In the genomic region with DNA sequence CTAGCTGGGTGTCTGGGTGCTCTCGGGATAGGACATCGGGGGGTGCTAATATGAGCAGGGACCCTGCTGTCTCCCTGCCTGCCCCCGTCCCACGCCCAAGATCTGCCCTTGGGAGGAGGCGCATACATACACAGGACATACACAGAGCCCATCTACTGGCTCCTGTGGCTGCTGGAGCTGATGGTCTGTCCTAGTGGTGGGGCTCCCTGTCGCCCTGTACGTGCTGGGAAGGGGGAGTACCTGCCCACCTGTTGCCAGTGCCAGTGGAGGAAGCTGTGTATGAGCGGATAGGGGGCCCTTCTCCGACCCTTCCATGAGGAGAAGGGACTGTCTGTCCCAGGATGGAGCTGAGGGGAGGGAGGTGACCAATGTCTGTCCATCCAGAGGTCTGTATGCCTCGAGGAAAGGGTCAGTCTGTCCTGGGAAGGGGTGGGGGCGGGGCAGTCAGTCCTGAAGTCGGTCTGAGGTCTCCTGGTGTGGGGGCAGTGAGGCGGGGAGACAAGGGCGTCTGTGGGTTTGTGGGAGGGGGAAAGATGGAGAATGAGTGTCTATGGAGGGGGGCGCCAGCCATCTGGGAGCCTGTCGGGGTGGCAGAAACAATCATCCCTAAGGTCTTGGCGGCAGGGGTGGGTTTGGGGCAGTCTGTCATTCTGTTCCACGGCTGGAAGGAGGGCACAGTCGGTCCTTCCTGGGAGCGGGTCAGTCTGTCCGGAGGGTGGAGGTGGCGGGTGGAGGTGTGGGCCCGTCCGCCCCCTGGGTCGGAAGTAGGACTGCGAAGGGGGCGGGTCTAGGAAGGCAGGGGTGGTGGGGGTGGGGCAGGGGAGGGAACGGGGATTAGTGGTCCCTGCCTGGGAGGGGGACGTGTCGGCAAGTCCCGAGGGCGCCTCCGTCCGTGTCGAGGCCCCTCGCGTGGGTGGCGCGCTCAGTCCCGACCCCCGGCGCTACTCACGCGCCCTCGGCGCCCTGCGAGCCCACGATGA, we compare ENCODE assay signal across 8 cellular contexts. TPM values are rescaled to one million over a fixed set of nuclear protein-coding genes. Genes with fewer than 3 reads are reported as not detected.
A peak's percentile ranks its signal among the peaks of the same experiment; 100 is the strongest.
DNase-seq lines count a peak whose midpoint lies in the region; ATAC-seq and TF ChIP-seq lines count a peak whose summit lies in the region.

No MANE protein-coding gene starts in this region.

- peaks cover 30% of the 10 kb centered on the region for H3K4me1 Mint-ChIP-seq in Caco-2 (ENCODE audit: low read depth, unreplicated experiment)
- peaks cover 55% of the 10 kb centered on the region for H3K4me1 Mint-ChIP-seq in activated naive CD8-positive, alpha-beta T cell treated with anti-CD3 and anti-CD28 coated beads, Interleukin-2, amount 50 U/mL, for 24 hours
- peaks cover 54% of the 10 kb centered on the region for H3K4me1 Mint-ChIP-seq in stimulated activated effector memory CD8-positive, alpha-beta T cell treated with anti-CD3 and anti-CD28 coated beads, Interleukin-12 subunit alpha, Interleukin-12 subunit beta, amount 100 ng/mL, for 72 hours

- ATAC-seq in GM19463 (IDR thresholded peaks at IDR 0.05; ENCODE audit: unreplicated experiment), result peak; percentile 31
- ATAC-seq in activated naive CD8-positive, alpha-beta T cell treated with anti-CD3 and anti-CD28 coated beads, Interleukin-2, amount 50 U/mL, for 24 hours, result peak; percentile 3
- peak; percentile 43 for ATAC-seq in stimulated activated effector memory CD8-positive, alpha-beta T cell treated with anti-CD3 and anti-CD28 coated beads, Interleukin-12 subunit alpha, Interleukin-12 subunit beta, amount 100 ng/mL, for 72 hours

- peak in 1 of 2 experiments; percentile 37 for DNase-seq in Caco-2
- no peak for DNase-seq in activated naive CD8-positive, alpha-beta T cell treated with anti-CD3 and anti-CD28 coated beads, Interleukin-2, amount 50 U/mL, for 24 hours
- DNase-seq in stimulated activated effector memory CD8-positive, alpha-beta T cell treated with anti-CD3 and anti-CD28 coated beads, Interleukin-12 subunit alpha, Interleukin-12 subunit beta, amount 100 ng/mL, for 72 hours (ENCODE audit: low spot score in 2 of 2), result no peak
- DNase-seq in A172 (ENCODE audit: low spot score), result no peak
- no peak for DNase-seq in NCI-H146 treated with DMSO at 0.1 percent for 48 hours (lab: John Stamatoyannopoulos, UW; ENCODE audit: unreplicated experiment)

- H3K9ac ChIP-seq in HUES64 (ENCODE audit: low read depth, low read length) (peak overlapping the region; percentile 62), iPS-15b (ENCODE audit: low read depth, low read length) (peak overlapping the region; percentile 60)

- H3K36me3 ChIP-seq in Caco-2 (ENCODE audit: control insufficient read depth, insufficient read depth, low read length) (no peaks in the 10 kb centered on the region), HUES64 (ENCODE audit: insufficient read depth, low read length) (peaks cover 7% of the 10 kb centered on the region), iPS-15b (ENCODE audit: control insufficient read depth, insufficient read depth, low read length) (peaks cover 2% of the 10 kb centered on the region)

- BruUV-seq in Caco-2 (replicated peaks; lab: Mats Ljungman, UMichigan), result no TSS peak

- H3K4me1 ChIP-seq in Caco-2, result peaks cover 27% of the 10 kb centered on the region
- H3K4me1 ChIP-seq in HUES64 (ENCODE audit: insufficient read depth, low read length), result peaks cover 13% of the 10 kb centered on the region; the same call in 1 of the 2 replicates
- peaks cover 10% of the 10 kb centered on the region for H3K4me1 ChIP-seq in iPS-15b (ENCODE audit: control insufficient read depth, insufficient read depth, low read length)

- peak overlapping the region; percentile 79 for H3K4me3 Mint-ChIP-seq in Caco-2 (ENCODE audit: unreplicated experiment)
- H3K4me3 Mint-ChIP-seq in activated naive CD8-positive, alpha-beta T cell treated with anti-CD3 and anti-CD28 coated beads, Interleukin-2, amount 50 U/mL, for 24 hours, result peak overlapping the region; percentile 75
- peak overlapping the region; percentile 89 for H3K4me3 Mint-ChIP-seq in stimulated activated effector memory CD8-positive, alpha-beta T cell treated with anti-CD3 and anti-CD28 coated beads, Interleukin-12 subunit alpha, Interleukin-12 subunit beta, amount 100 ng/mL, for 72 hours

- H3K27ac ChIP-seq in HUES64 (ENCODE audit: low read depth, low read length), result no peak overlapping the region

- H3K27me3 Mint-ChIP-seq in Caco-2 (ENCODE audit: insufficient read depth, unreplicated experiment), result no peaks in the 10 kb centered on the region
- H3K27me3 Mint-ChIP-seq in activated naive CD8-positive, alpha-beta T cell treated with anti-CD3 and anti-CD28 coated beads, Interleukin-2, amount 50 U/mL, for 24 hours, result no peaks in the 10 kb centered on the region

- peaks cover 35% of the 10 kb centered on the region for H3K36me3 Mint-ChIP-seq in Caco-2 (ENCODE audit: insufficient read depth, unreplicated experiment)
- peaks cover 18% of the 10 kb centered on the region for H3K36me3 Mint-ChIP-seq in activated naive CD8-positive, alpha-beta T cell treated with anti-CD3 and anti-CD28 coated beads, Interleukin-2, amount 50 U/mL, for 24 hours (ENCODE audit: low read depth)
- peaks cover 52% of the 10 kb centered on the region for H3K36me3 Mint-ChIP-seq in stimulated activated effector memory CD8-positive, alpha-beta T cell treated with anti-CD3 and anti-CD28 coated beads, Interleukin-12 subunit alpha, Interleukin-12 subunit beta, amount 100 ng/mL, for 72 hours

- H3K27me3 ChIP-seq in Caco-2 (replicated peaks; ENCODE audit: control insufficient read depth, insufficient read depth, low read length), result no peaks in the 10 kb centered on the region
- H3K27me3 ChIP-seq in HUES64 (ENCODE audit: insufficient read depth, low read length), result no peaks in the 10 kb centered on the region
- no peaks in the 10 kb centered on the region for H3K27me3 ChIP-seq in iPS-15b (ENCODE audit: control insufficient read depth, insufficient read depth, low read length)

- H3K27ac Mint-ChIP-seq in Caco-2 (ENCODE audit: unreplicated experiment), result no peak overlapping the region
- H3K27ac Mint-ChIP-seq in activated naive CD8-positive, alpha-beta T cell treated with anti-CD3 and anti-CD28 coated beads, Interleukin-2, amount 50 U/mL, for 24 hours, result peak overlapping the region; percentile 72
- H3K27ac Mint-ChIP-seq in stimulated activated effector memory CD8-positive, alpha-beta T cell treated with anti-CD3 and anti-CD28 coated beads, Interleukin-12 subunit alpha, Interleukin-12 subunit beta, amount 100 ng/mL, for 72 hours, result peak overlapping the region; percentile 90

- intact Hi-C loops in Caco-2 (cut with micrococcal nuclease; ENCODE audit: unreplicated experiment), result loop anchor here (2.0 kb wide), 3 partner anchors 27 to 63 kb away; a partner anchor contains a TSS

- WGBS in HUES64, result 18% methylated on average over 47 of the region's 48 CpGs

- no peak for TF ChIP-seq CTCF in Caco-2 (IDR thresholded peaks at IDR 0.05; ENCODE audit: insufficient read depth in 1 of 2, low read depth in 1 of 2, low read length in 1 of 2, severe bottlenecking in 1 of 2, unreplicated experiment in 1 of 2)

- H3K9me3 Mint-ChIP-seq in Caco-2 (ENCODE audit: unreplicated experiment), result no peaks in the 10 kb centered on the region
- H3K9me3 Mint-ChIP-seq in activated naive CD8-positive, alpha-beta T cell treated with anti-CD3 and anti-CD28 coated beads, Interleukin-2, amount 50 U/mL, for 24 hours, result no peaks in the 10 kb centered on the region
- H3K9me3 Mint-ChIP-seq in stimulated activated effector memory CD8-positive, alpha-beta T cell treated with anti-CD3 and anti-CD28 coated beads, Interleukin-12 subunit alpha, Interleukin-12 subunit beta, amount 100 ng/mL, for 72 hours, result no peaks in the 10 kb centered on the region

- POLR2A ChIA-PET in Caco-2 (lab: Charles Lee), result interaction anchor here (0.5 to 2.3 kb wide), 7 partner anchors 28 to 98 kb away, joined by 3 to 44 read pairs (median 8); a partner anchor contains a TSS

- H3K4me3 ChIP-seq in Caco-2 (ENCODE audit: low read depth, low read length) (peak overlapping the region; percentile 87), HUES64 (ENCODE audit: low read length) (peak overlapping the region; percentile 91), iPS-15b (ENCODE audit: low read depth, low read length) (peak overlapping the region; percentile 82)

- H3K9me3 ChIP-seq in Caco-2, result no peaks in the 10 kb centered on the region
- H3K9me3 ChIP-seq in HUES64 (ENCODE audit: insufficient read depth, low read depth, low read length), result no peaks in the 10 kb centered on the region
- H3K9me3 ChIP-seq in iPS-15b (ENCODE audit: control insufficient read depth, insufficient read depth, low read length), result no peaks in the 10 kb centered on the region

- CTCF ChIA-PET in Caco-2 (lab: Charles Lee), result interaction anchor here (0.6 to 5.2 kb wide), 13 partner anchors 28 to 280 kb away, joined by 3 to 106 read pairs (median 6); a partner anchor contains a TSS

RNA-seq across cellular contexts. Expression of a gene that starts 0.7 kb away (rescaled TPM):
- 11.1 and 12.2 TPM in 2 replicates for total RNA-seq in Caco-2 (2022)
- 4.2 TPM for polyA plus RNA-seq in HUES64 (2013, experiment 1 of 2)
- 4.7 TPM for polyA plus RNA-seq in HUES64 (2013, experiment 2 of 2)
- total RNA-seq in A172 (2014; rRNA removed; shearing (Covaris generic)), result 12.1 and 17.0 TPM in 2 replicates

RNA-seq across cellular contexts. Expression of a gene that starts 30.7 kb away (rescaled TPM):
- 182 and 188 TPM in 2 replicates for total RNA-seq in Caco-2 (2022)
- 108 TPM for polyA plus RNA-seq in HUES64 (2013, experiment 1 of 2)
- polyA plus RNA-seq in HUES64 (2013, experiment 2 of 2), result 140 TPM
- total RNA-seq in A172 (2014; rRNA removed; shearing (Covaris generic)), result 25.1 and 39.8 TPM in 2 replicates

RNA-seq across cellular contexts. Expression of a gene that starts 30.8 kb away (rescaled TPM):
- total RNA-seq in Caco-2 (2022), result 4.8 and 4.9 TPM in 2 replicates
- polyA plus RNA-seq in HUES64 (2013, experiment 1 of 2), result 3.8 TPM
- polyA plus RNA-seq in HUES64 (2013, experiment 2 of 2), result 5.8 TPM
- 1.1 and 1.2 TPM in 2 replicates for total RNA-seq in A172 (2014; rRNA removed; shearing (Covaris generic))

RNA-seq across cellular contexts. Expression of a gene that starts 36.7 kb away (rescaled TPM):
- total RNA-seq in Caco-2 (2022), result 6.3 and 7.4 TPM in 2 replicates
- polyA plus RNA-seq in HUES64 (2013, experiment 1 of 2), result 3.8 TPM
- 7.5 TPM for polyA plus RNA-seq in HUES64 (2013, experiment 2 of 2)
- 12.8 and 20.8 TPM in 2 replicates for total RNA-seq in A172 (2014; rRNA removed; shearing (Covaris generic))

RNA-seq across cellular contexts. Expression of a gene that starts 59.4 kb away (rescaled TPM):
- not detected in 2 replicates for total RNA-seq in Caco-2 (2022)
- not detected for polyA plus RNA-seq in HUES64 (2013, experiment 1 of 2)
- polyA plus RNA-seq in HUES64 (2013, experiment 2 of 2), result not detected
- not detected in 2 replicates for total RNA-seq in A172 (2014; rRNA removed; shearing (Covaris generic))
